Comparison of ENCODE assay signal across 27 cellular contexts in the genomic region with DNA sequence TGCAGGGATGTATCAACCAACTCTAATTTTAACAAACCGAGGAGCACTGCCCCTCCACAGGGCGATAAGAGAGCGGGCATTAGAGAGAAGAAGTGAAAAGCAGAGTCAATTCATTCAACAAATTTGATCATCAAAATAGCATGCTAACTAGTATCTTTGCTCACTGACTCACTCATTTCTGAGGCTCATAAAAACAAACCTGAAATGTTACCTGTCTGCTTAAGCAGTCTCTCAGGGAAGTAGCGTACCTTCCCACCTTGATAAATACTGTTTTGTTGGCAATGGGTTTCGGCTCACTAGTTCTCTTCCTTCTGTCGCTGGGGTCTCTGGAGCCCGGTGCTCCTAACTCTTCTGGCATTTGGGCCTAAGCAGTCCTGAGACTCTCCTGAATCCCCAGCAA.
"Had no signal": no experiment of that assay in that cellular context is flagged by ENCODE, and none has a peak within 500 bp of the region (broad histone marks: within the 10 kb centered on the region; RNA-seq: fewer than 3 reads in every experiment).

No MANE protein-coding gene starts in this region.

- H3K27ac Mint-ChIP-seq: activated CD4-positive, alpha-beta memory T cell treated with anti-CD3 and anti-CD28 coated beads, Interleukin-2, amount 10 ng/mL, durations not matched to agents 7 days and 5 days; activated naive CD4-positive, alpha-beta T cell treated with anti-CD3 and anti-CD28 coated beads, Interleukin-2, amount 10 ng/mL, durations not matched to agents 7 days and 5 days; activated naive CD4-positive, alpha-beta T cell treated with anti-CD3 and anti-CD28 coated beads, Interleukin-2, amount 50 U/mL, for 72 hours; activated naive CD8-positive, alpha-beta T cell treated with anti-CD3 and anti-CD28 coated beads, Interleukin-2, amount 10 ng/mL, durations not matched to agents 7 days and 5 days; activated T-cell treated with anti-CD3 and anti-CD28 coated beads, Interleukin-2, amount 50 U/mL, for 24 hours; activated T-cell treated with anti-CD3 and anti-CD28 coated beads, Interleukin-2, amount 50 U/mL, for 72 hours; T-cell; T-helper 1 cell treated with Interleukin-12 subunit alpha and Interleukin-12 subunit beta and Interleukin-4 antibody, amounts not matched to agents 30 μg/mL and 1 μg/mL, for 36 hours; WTC11 had no signal

- H3K4me3 ChIP-seq: body of pancreas, cardiac muscle cell, colonic mucosa had no signal

- H3K4me1 Mint-ChIP-seq: activated CD4-positive, alpha-beta memory T cell treated with anti-CD3 and anti-CD28 coated beads, Interleukin-2, amount 10 ng/mL, durations not matched to agents 7 days and 5 days; activated CD4-positive, alpha-beta T cell treated with anti-CD3 and anti-CD28 coated beads, Interleukin-2, amount 10 ng/mL, durations not matched to agents 7 days and 5 days; activated naive CD4-positive, alpha-beta T cell treated with anti-CD3 and anti-CD28 coated beads, Interleukin-2, amount 10 ng/mL, durations not matched to agents 7 days and 5 days; activated naive CD8-positive, alpha-beta T cell treated with anti-CD3 and anti-CD28 coated beads, Interleukin-2, amount 10 ng/mL, durations not matched to agents 7 days and 5 days; T-cell had no signal

- H3K4me1 ChIP-seq: colonic mucosa had no signal

- H3K27me3 ChIP-seq: body of pancreas, cardiac muscle cell, colonic mucosa had no signal

- DNase-seq: activated CD4-positive, alpha-beta memory T cell treated with anti-CD3 and anti-CD28 coated beads, Interleukin-2, amount 10 ng/mL, durations not matched to agents 7 days and 5 days; activated CD4-positive, alpha-beta T cell treated with anti-CD3 and anti-CD28 coated beads for 1 hour; activated CD4-positive, alpha-beta T cell treated with anti-CD3 and anti-CD28 coated beads for 4 hours; activated CD4-positive, alpha-beta T cell treated with anti-CD3 and anti-CD28 coated beads, Interleukin-2, amount 10 ng/mL, durations not matched to agents 7 days and 5 days; activated CD4-positive, alpha-beta T cell treated with anti-CD3 and anti-CD28 coated beads, Interleukin-2, amount 50 U/mL, for 4 hours; activated CD8-positive, alpha-beta memory T cell treated with anti-CD3 and anti-CD28 coated beads, Interleukin-2, amount 50 U/mL, for 48 hours; activated gamma-delta T cell; activated naive CD4-positive, alpha-beta T cell; activated naive CD4-positive, alpha-beta T cell treated with anti-CD3 and anti-CD28 coated beads, Interleukin-2, amount 10 ng/mL, durations not matched to agents 7 days and 5 days; activated naive CD8-positive, alpha-beta T cell treated with anti-CD3 and anti-CD28 coated beads, Interleukin-2, amount 10 ng/mL, durations not matched to agents 7 days and 5 days; activated T-cell treated with anti-CD3 and anti-CD28 coated beads for 4 hours; activated T-cell treated with anti-CD3 and anti-CD28 coated beads, Interleukin-2, amount 50 U/mL, for 24 hours; activated T-cell treated with anti-CD3 and anti-CD28 coated beads, Interleukin-2, amount 50 U/mL, for 72 hours; amniotic stem cell; anterior cingulate cortex; body of pancreas; central memory CD4-positive, alpha-beta T cell; cerebellar nuclear complex; colonic mucosa; effector CD8-positive, alpha-beta T cell; foreskin fibroblast; head of caudate nucleus; T-cell had no signal

- H3K9me3 Mint-ChIP-seq: activated CD4-positive, alpha-beta memory T cell treated with anti-CD3 and anti-CD28 coated beads, Interleukin-2, amount 10 ng/mL, durations not matched to agents 7 days and 5 days; activated CD4-positive, alpha-beta T cell treated with anti-CD3 and anti-CD28 coated beads, Interleukin-2, amount 10 ng/mL, durations not matched to agents 7 days and 5 days; activated naive CD4-positive, alpha-beta T cell treated with anti-CD3 and anti-CD28 coated beads, Interleukin-2, amount 10 ng/mL, durations not matched to agents 7 days and 5 days; activated naive CD8-positive, alpha-beta T cell treated with anti-CD3 and anti-CD28 coated beads, Interleukin-2, amount 10 ng/mL, durations not matched to agents 7 days and 5 days; activated T-cell treated with anti-CD3 and anti-CD28 coated beads, Interleukin-2, amount 50 U/mL, for 24 hours; activated T-cell treated with anti-CD3 and anti-CD28 coated beads, Interleukin-2, amount 50 U/mL, for 72 hours; T-helper 1 cell treated with Interleukin-12 subunit alpha and Interleukin-12 subunit beta and Interleukin-4 antibody, amounts not matched to agents 30 μg/mL and 1 μg/mL, for 36 hours had no signal

- H3K9me3 ChIP-seq: body of pancreas, colonic mucosa had no signal

- H3K27ac ChIP-seq: body of pancreas, cardiac muscle cell, colonic mucosa had no signal

- H3K36me3 Mint-ChIP-seq: activated naive CD4-positive, alpha-beta T cell treated with anti-CD3 and anti-CD28 coated beads, Interleukin-2, amount 10 ng/mL, durations not matched to agents 7 days and 5 days; activated naive CD8-positive, alpha-beta T cell treated with anti-CD3 and anti-CD28 coated beads, Interleukin-2, amount 10 ng/mL, durations not matched to agents 7 days and 5 days; WTC11 had no signal

- H3K4me3 Mint-ChIP-seq: activated CD4-positive, alpha-beta memory T cell treated with anti-CD3 and anti-CD28 coated beads, Interleukin-2, amount 10 ng/mL, durations not matched to agents 7 days and 5 days; activated CD4-positive, alpha-beta T cell treated with anti-CD3 and anti-CD28 coated beads, Interleukin-2, amount 10 ng/mL, durations not matched to agents 7 days and 5 days; activated naive CD4-positive, alpha-beta T cell treated with anti-CD3 and anti-CD28 coated beads, Interleukin-2, amount 10 ng/mL, durations not matched to agents 7 days and 5 days; activated naive CD8-positive, alpha-beta T cell treated with anti-CD3 and anti-CD28 coated beads, Interleukin-2, amount 10 ng/mL, durations not matched to agents 7 days and 5 days; activated T-cell treated with anti-CD3 and anti-CD28 coated beads, Interleukin-2, amount 50 U/mL, for 24 hours; activated T-cell treated with anti-CD3 and anti-CD28 coated beads, Interleukin-2, amount 50 U/mL, for 72 hours; T-cell; T-helper 1 cell treated with Interleukin-12 subunit alpha and Interleukin-12 subunit beta and Interleukin-4 antibody, amounts not matched to agents 30 μg/mL and 1 μg/mL, for 36 hours; WTC11 had no signal

- H3K36me3 ChIP-seq: cardiac muscle cell, colonic mucosa had no signal
